In the genomic region with DNA sequence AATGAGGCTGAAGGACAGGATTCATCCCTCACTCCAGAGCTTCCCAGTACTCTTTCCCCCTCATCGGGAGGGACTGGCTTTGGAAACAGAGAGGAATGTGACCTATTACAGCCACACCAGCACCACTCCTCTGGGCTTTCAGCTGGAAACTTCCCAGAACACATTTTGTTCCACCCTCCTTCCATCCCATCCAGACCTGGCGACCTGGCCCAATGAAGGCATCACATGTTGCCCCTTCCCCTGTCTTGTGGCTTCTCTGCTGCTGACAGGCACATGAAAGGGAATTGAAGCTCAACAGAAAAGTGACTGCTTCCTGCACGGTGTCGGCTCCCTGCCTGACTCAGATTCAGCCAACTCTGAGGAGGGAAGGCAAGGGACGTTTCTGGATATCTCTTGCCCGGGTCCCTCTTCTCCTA, we compare ENCODE assay signal across 11 cellular contexts. TPM values are rescaled to one million over a fixed set of nuclear protein-coding genes. Genes with fewer than 3 reads are reported as not detected.
A peak's percentile ranks its signal among the peaks of the same experiment; 100 is the strongest.
DNase-seq lines count a peak whose midpoint lies in the region; ATAC-seq and TF ChIP-seq lines count a peak whose summit lies in the region.
"Had no signal": no experiment of that assay in that cellular context is flagged by ENCODE, and none has a peak within 500 bp of the region (broad histone marks: within the 10 kb centered on the region; RNA-seq: fewer than 3 reads in every experiment).

No MANE protein-coding gene starts in this region.

- H4K20me1 ChIP-seq in BLaER1 treated with 17β-estradiol and CSF1 and Interleukin-3, amounts not matched to agents 10 nM and 100 nM = no peaks in the 10 kb centered on the region

- intact Hi-C loops in right lobe of liver (cut with DNase I) = no loop called here

- peaks cover 67% of the 10 kb centered on the region for H3K27me3 Mint-ChIP-seq in activated CD4-positive, alpha-beta memory T cell treated with anti-CD3 and anti-CD28 coated beads, Interleukin-2, amount 10 ng/mL, durations not matched to agents 7 days and 5 days

- WGBS in right lobe of liver (ENCODE audit: insufficient coverage, low coverage, low lambda C conversion rate, missing lambda C conversion rate) = 18% methylated on average over 6 of the region's 6 CpGs

- H3K27ac Mint-ChIP-seq in activated CD4-positive, alpha-beta memory T cell treated with anti-CD3 and anti-CD28 coated beads, Interleukin-2, amount 10 ng/mL, durations not matched to agents 7 days and 5 days = no peak overlapping the region

- H3K4me3 Mint-ChIP-seq in activated CD4-positive, alpha-beta memory T cell treated with anti-CD3 and anti-CD28 coated beads, Interleukin-2, amount 10 ng/mL, durations not matched to agents 7 days and 5 days = no peak overlapping the region

- peaks cover 5% of the 10 kb centered on the region for H3K4me1 Mint-ChIP-seq in activated CD4-positive, alpha-beta memory T cell treated with anti-CD3 and anti-CD28 coated beads, Interleukin-2, amount 10 ng/mL, durations not matched to agents 7 days and 5 days

- no peaks in the 10 kb centered on the region for H3K9me3 Mint-ChIP-seq in activated CD4-positive, alpha-beta memory T cell treated with anti-CD3 and anti-CD28 coated beads, Interleukin-2, amount 10 ng/mL, durations not matched to agents 7 days and 5 days

- no peak overlapping the region for H3K27ac ChIP-seq in BLaER1 treated with 17β-estradiol and CSF1 and Interleukin-3, amounts not matched to agents 10 nM and 100 nM
- H3K27ac ChIP-seq in right lobe of liver (peak overlapping the region in 1 of 3 donors; percentile 43), skeletal muscle tissue (ENCODE audit: low read depth, low read length) (peak overlapping the region; percentile 86)
- H3K27ac ChIP-seq: foreskin keratinocyte had no signal

- POLR2A ChIA-PET in activated CD4-positive, alpha-beta memory T cell treated with anti-CD3 and anti-CD28 coated beads, Interleukin-2, amount 10 ng/mL, durations not matched to agents 7 days and 5 days (lab: Charles Lee) = interaction anchor here (1.2 kb wide), 1 partner anchor 135 kb away, joined by 3 read pairs; no protein-coding TSS in a partner anchor

- no peaks in the 10 kb centered on the region for H3K36me3 Mint-ChIP-seq in activated CD4-positive, alpha-beta memory T cell treated with anti-CD3 and anti-CD28 coated beads, Interleukin-2, amount 10 ng/mL, durations not matched to agents 7 days and 5 days (ENCODE audit: low read depth)

- TF ChIP-seq POLR2A in right lobe of liver (IDR thresholded peaks at IDR 0.05) = no peak

- DNase-seq in cerebellum (ENCODE audit: low spot score) (peak; percentile 18), right lobe of liver (no peak), NCI-H526 (lab: John Stamatoyannopoulos, UW) (no peak)
- DNase-seq in activated CD4-positive, alpha-beta memory T cell treated with anti-CD3 and anti-CD28 coated beads, Interleukin-2, amount 10 ng/mL, durations not matched to agents 7 days and 5 days = no peak
- DNase-seq: foreskin keratinocyte, NCI-H510A, SIG-M5 had no signal

- H3K4me2 ChIP-seq in BLaER1 treated with 17β-estradiol and CSF1 and Interleukin-3, amounts not matched to agents 10 nM and 100 nM = peak overlapping the region; percentile 16 to 61 (median 36); a peak in 16 of 22 replicates

- H3K4me3 ChIP-seq in BLaER1 treated with 17β-estradiol and CSF1 and Interleukin-3, amounts not matched to agents 10 nM and 100 nM = no peak overlapping the region
- no peak overlapping the region for H3K4me3 ChIP-seq in right lobe of liver
- peak overlapping the region; percentile 66 to 75 (median 70) for H3K4me3 ChIP-seq in skeletal muscle tissue (ENCODE audit: low read length in 3 of 3)

- CTCF ChIA-PET in activated CD4-positive, alpha-beta memory T cell treated with anti-CD3 and anti-CD28 coated beads, Interleukin-2, amount 10 ng/mL, durations not matched to agents 7 days and 5 days (lab: Charles Lee) = interaction anchor here (1.9 kb wide), 1 partner anchor 261 kb away, joined by 4 read pairs; no protein-coding TSS in a partner anchor

- H3K27me3 ChIP-seq in BLaER1 treated with 17β-estradiol and CSF1 and Interleukin-3, amounts not matched to agents 10 nM and 100 nM = no peaks in the 10 kb centered on the region; a peak in 1 of 22 replicates
- H3K27me3 ChIP-seq in right lobe of liver = no peaks in the 10 kb centered on the region
- H3K27me3 ChIP-seq in skeletal muscle tissue (ENCODE audit: control insufficient read depth in 3 of 3, insufficient read depth in 3 of 3, low read length in 3 of 3) = no peaks in the 10 kb centered on the region

- H3K36me3 ChIP-seq in BLaER1 treated with 17β-estradiol and CSF1 and Interleukin-3, amounts not matched to agents 10 nM and 100 nM = no peaks in the 10 kb centered on the region
- H3K36me3 ChIP-seq in right lobe of liver (no peaks in the 10 kb centered on the region), skeletal muscle tissue (ENCODE audit: control insufficient read depth in 3 of 3, insufficient read depth in 3 of 3, low read length in 3 of 3) (no peaks in the 10 kb centered on the region)

- H3K4me1 ChIP-seq in BLaER1 treated with 17β-estradiol and CSF1 and Interleukin-3, amounts not matched to agents 10 nM and 100 nM = peaks cover 9 to 34% (median 15%) of the 10 kb centered on the region in 10 experiments; a peak in 18 of 20 replicates
- H3K4me1 ChIP-seq in right lobe of liver (no peaks in the 10 kb centered on the region), skeletal muscle tissue (ENCODE audit: control insufficient read depth in 3 of 3, insufficient read depth in 3 of 3, low read length in 3 of 3) (peaks cover 34 to 45% (median 44%) of the 10 kb centered on the region in 3 donors)
- H3K4me1 ChIP-seq: foreskin keratinocyte had no signal

- no peaks in the 10 kb centered on the region for H3K9me3 ChIP-seq in BLaER1 treated with 17β-estradiol and CSF1 and Interleukin-3, amounts not matched to agents 10 nM and 100 nM (replicated peaks in 1 of 11)
- no peaks in the 10 kb centered on the region for H3K9me3 ChIP-seq in right lobe of liver
- H3K9me3 ChIP-seq in skeletal muscle tissue (ENCODE audit: control insufficient read depth in 3 of 3, low read length in 3 of 3) = no peaks in the 10 kb centered on the region

- TF ChIP-seq CTCF in right lobe of liver (IDR thresholded peaks at IDR 0.05) = no peak

- H3K9ac ChIP-seq in BLaER1 treated with 17β-estradiol and CSF1 and Interleukin-3, amounts not matched to agents 10 nM and 100 nM = no peak overlapping the region
- H3K9ac ChIP-seq in skeletal muscle tissue (ENCODE audit: low read depth in 1 of 3, low read length in 3 of 3) = peak overlapping the region; percentile 68 to 79 (median 79)

- ATAC-seq in right lobe of liver (peak; percentile 40 to 56 (median 44)), GM19463 (IDR thresholded peaks at IDR 0.05; ENCODE audit: unreplicated experiment) (no peak), HG03159 (IDR thresholded peaks at IDR 0.05; ENCODE audit: unreplicated experiment) (no peak)
- ATAC-seq: foreskin keratinocyte had no signal

RNA-seq across cellular contexts. Expression of a gene that starts 19.1 kb away (rescaled TPM):
- 6.7 TPM for total RNA-seq in cerebellum
- total RNA-seq in right lobe of liver = 1 to 10 TPM; 1.2 to 2.3 (median 1.4) TPM
- 2.6 TPM for total RNA-seq in skeletal muscle tissue
- total RNA-seq in activated CD4-positive, alpha-beta memory T cell treated with anti-CD3 and anti-CD28 coated beads, Interleukin-2, amount 10 ng/mL, durations not matched to agents 7 days and 5 days = under 1 TPM in 1 of 2 experiments, not detected in 1; 0.08 TPM

Comparison
In these comparisons a context has a peak if more than half of its experiments do, and no peak if none do; other contexts are left out.
1. H3K4me3 ChIP-seq: peak in skeletal muscle tissue (3 of 3); none in BLaER1 treated with 17β-estradiol and CSF1 and Interleukin-3, amounts not matched to agents 10 nM and 100 nM (0 of 10) and right lobe of liver (0 of 3).
2. H3K9ac ChIP-seq: peak in skeletal muscle tissue (3 of 3); none in BLaER1 treated with 17β-estradiol and CSF1 and Interleukin-3, amounts not matched to agents 10 nM and 100 nM (0 of 11).
3. ATAC-seq: peak in right lobe of liver (4 of 4); none in GM19463 (single experiment) and HG03159 (single experiment).